23 cellular contexts compared by ENCODE assay signal in the genomic region with DNA sequence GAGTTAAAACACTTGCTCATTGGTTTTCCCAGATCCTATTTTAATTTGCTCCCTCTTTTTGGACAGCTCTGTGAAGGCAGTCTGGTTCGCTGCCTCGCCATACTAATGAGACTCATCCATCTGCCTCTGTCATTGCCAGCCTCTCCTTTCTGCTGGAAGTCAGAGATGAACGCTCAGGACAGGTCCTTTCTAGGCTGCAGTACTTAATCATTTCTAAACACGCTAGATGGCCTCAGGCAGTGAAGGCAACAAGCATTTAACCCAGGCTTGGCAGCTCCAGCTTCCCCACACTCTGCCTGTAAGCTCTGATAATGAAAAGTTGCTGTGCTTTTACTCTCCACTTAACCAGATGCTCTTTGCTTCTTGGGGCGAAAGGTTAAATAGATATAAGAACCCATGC.
A peak's percentile ranks its signal among the peaks of the same experiment; 100 is the strongest.
DNase-seq lines count a peak whose midpoint lies in the region; ATAC-seq and TF ChIP-seq lines count a peak whose summit lies in the region.
"Had no signal": no experiment of that assay in that cellular context is flagged by ENCODE, and none has a peak within 500 bp of the region (broad histone marks: within the 10 kb centered on the region; RNA-seq: fewer than 3 reads in every experiment).

No MANE protein-coding gene starts in this region.

- no peaks in the 10 kb centered on the region for H3K36me3 ChIP-seq in SK-N-SH (replicated peaks in 1 of 2; ENCODE audit: control insufficient read depth in 1 of 2, insufficient read depth in 2 of 2, low read length in 1 of 2)
- H3K36me3 ChIP-seq: colonic mucosa, heart left ventricle, ovary, upper lobe of right lung had no signal

- ATAC-seq in HG03432 (IDR thresholded peaks at IDR 0.05; ENCODE audit: unreplicated experiment) (no peak), GM18868 (IDR thresholded peaks at IDR 0.05; ENCODE audit: unreplicated experiment) (no peak), HG02798 (IDR thresholded peaks at IDR 0.05; ENCODE audit: poor library complexity, unreplicated experiment) (no peak)
- ATAC-seq: activated CD4-positive, CD25-positive, alpha-beta regulatory T cell treated with anti-CD3 and anti-CD28 coated beads, Interleukin-2, amount 50 U/mL, for 24 hours; heart left ventricle; left colon; upper lobe of right lung had no signal

- no peak overlapping the region for H3K9ac ChIP-seq in SK-N-SH
- H3K9ac ChIP-seq: KMS-11 had no signal

- CTCF ChIA-PET in SK-N-SH (lab: Yijun Ruan, JAX), result interaction anchor here (0.6 to 1.4 kb wide), 2 partner anchors 24 to 835 kb away, joined by 3 to 4 read pairs; no protein-coding TSS in a partner anchor

- DNase-seq in NCI-H146 treated with DMSO at 0.1 percent for 48 hours (lab: John Stamatoyannopoulos, UW; ENCODE audit: unreplicated experiment) (peak; percentile 74), SK-N-SH (peak; percentile 62), islet precursor cell (peak; percentile 92), retina (peak; percentile 68)
- DNase-seq: activated CD4-positive, alpha-beta memory T cell treated with anti-CD3 and anti-CD28 coated beads for 36 hours; Caco-2; colonic mucosa; effector memory CD4-positive, alpha-beta T cell; foreskin fibroblast; GDM1; heart left ventricle; left colon; mesendoderm; NCI-H1694; NCI-H748 treated with DMSO at 0.1 percent for 48 hours; ovary; upper lobe of right lung had no signal

- peak in 1 of 2 experiments; percentile 87; a peak in 2 of 4 replicates for TF ChIP-seq EP300 in SK-N-SH (IDR thresholded peaks at IDR 0.05; ENCODE audit: borderline replicate concordance in 1 of 2, low read depth in 1 of 2, low read length in 1 of 2)

- H3K4me2 ChIP-seq in SK-N-SH, result no peak overlapping the region
- H3K4me2 ChIP-seq: KMS-11, smooth muscle cell had no signal

- peak overlapping the region in 1 of 2 experiments; percentile 92; a peak in 2 of 4 replicates for H3K27ac ChIP-seq in SK-N-SH (ENCODE audit: low read depth in 2 of 2, low read length in 1 of 2)
- H3K27ac ChIP-seq: colonic mucosa, heart left ventricle, KMS-11, ovary, upper lobe of right lung had no signal

- no peaks in the 10 kb centered on the region for H3K9me3 ChIP-seq in SK-N-SH
- H3K9me3 ChIP-seq: Caco-2, colonic mucosa, heart left ventricle, ovary, upper lobe of right lung had no signal

- peak; percentile 28 for TF ChIP-seq RAD21 in SK-N-SH (IDR thresholded peaks at IDR 0.05; ENCODE audit: low read length)

- peaks cover 0 to 18% of the 10 kb centered on the region in 2 experiments; a peak in 2 of 4 replicates for H3K4me1 ChIP-seq in SK-N-SH (ENCODE audit: control insufficient read depth in 1 of 2, insufficient read depth in 2 of 2, low read depth in 1 of 2, low read length in 1 of 2)
- H3K4me1 ChIP-seq: Caco-2, colonic mucosa, heart left ventricle, upper lobe of right lung had no signal

- no peak overlapping the region for H3K4me3 ChIP-seq in SK-N-SH (ENCODE audit: low read depth in 2 of 2, low read length in 1 of 2)
- H3K4me3 ChIP-seq: colonic mucosa, heart left ventricle, ovary, smooth muscle cell, upper lobe of right lung had no signal

- no peaks in the 10 kb centered on the region for H3K27me3 ChIP-seq in SK-N-SH (ENCODE audit: insufficient read depth)
- H3K27me3 ChIP-seq: colonic mucosa, heart left ventricle, ovary, upper lobe of right lung had no signal

- no peaks in the 10 kb centered on the region for H3K9me2 ChIP-seq in SK-N-SH

- TF ChIP-seq CTCF in SK-N-SH (IDR thresholded peaks at IDR 0.05), result no peak

- H4K20me1 ChIP-seq in SK-N-SH (ENCODE audit: insufficient read depth), result no peaks in the 10 kb centered on the region

- no peak overlapping the region for H2AFZ ChIP-seq in SK-N-SH (ENCODE audit: low read depth)

- H3F3A ChIP-seq in SK-N-SH (replicated peaks; ENCODE audit: insufficient read depth), result no peaks in the 10 kb centered on the region

- POLR2A ChIA-PET in SK-N-SH (lab: Yijun Ruan, JAX), result interaction anchor here (0.7 kb wide), 1 partner anchor 14 kb away, joined by 3 read pairs; no protein-coding TSS in a partner anchor

- 28% methylated on average over 5 of the region's 5 CpGs for WGBS in SK-N-SH (ENCODE audit: low lambda C conversion rate)

- no peaks in the 10 kb centered on the region for H3K79me2 ChIP-seq in SK-N-SH (ENCODE audit: insufficient read depth)

TF ChIP-seq in SK-N-SH, 30 proteins besides CTCF, POLR2A, EP300 and RAD21 (continues in another document):
- TF ChIP-seq, protein P1, sequence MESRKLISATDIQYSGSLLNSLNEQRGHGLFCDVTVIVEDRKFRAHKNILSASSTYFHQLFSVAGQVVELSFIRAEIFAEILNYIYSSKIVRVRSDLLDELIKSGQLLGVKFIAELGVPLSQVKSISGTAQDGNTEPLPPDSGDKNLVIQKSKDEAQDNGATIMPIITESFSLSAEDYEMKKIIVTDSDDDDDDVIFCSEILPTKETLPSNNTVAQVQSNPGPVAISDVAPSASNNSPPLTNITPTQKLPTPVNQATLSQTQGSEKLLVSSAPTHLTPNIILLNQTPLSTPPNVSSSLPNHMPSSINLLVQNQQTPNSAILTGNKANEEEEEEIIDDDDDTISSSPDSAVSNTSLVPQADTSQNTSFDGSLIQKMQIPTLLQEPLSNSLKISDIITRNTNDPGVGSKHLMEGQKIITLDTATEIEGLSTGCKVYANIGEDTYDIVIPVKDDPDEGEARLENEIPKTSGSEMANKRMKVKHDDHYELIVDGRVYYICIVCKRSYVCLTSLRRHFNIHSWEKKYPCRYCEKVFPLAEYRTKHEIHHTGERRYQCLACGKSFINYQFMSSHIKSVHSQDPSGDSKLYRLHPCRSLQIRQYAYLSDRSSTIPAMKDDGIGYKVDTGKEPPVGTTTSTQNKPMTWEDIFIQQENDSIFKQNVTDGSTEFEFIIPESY (IDR thresholded peaks at IDR 0.05; ENCODE audit: borderline replicate concordance, low read depth), result no peak
- TF ChIP-seq SMC3 (IDR thresholded peaks at IDR 0.05; ENCODE audit: low read depth, low read length) (peak; percentile 20; the same call in 1 of the 2 replicates), TEAD4 (IDR thresholded peaks at IDR 0.05; ENCODE audit: borderline replicate concordance, insufficient read depth) (no peak), JUND (IDR thresholded peaks at IDR 0.05) (no peak), MEF2A (IDR thresholded peaks at IDR 0.05; ENCODE audit: borderline replicate concordance, low read depth) (no peak), MXI1 (IDR thresholded peaks at IDR 0.05; ENCODE audit: low read depth, low read length) (peak; percentile 20; the same call in 1 of the 2 replicates), RCOR1 (IDR thresholded peaks at IDR 0.05; ENCODE audit: low read length) (peak; percentile 90), TAF1 (IDR thresholded peaks at IDR 0.05; ENCODE audit: borderline replicate concordance, low read depth, low read length) (no peak), TCF12 (IDR thresholded peaks at IDR 0.05) (0 out of 2 replicates have a peak, but pooled peaks have one; percentile 7), FOXJ3 (CRISPR knock-in tag; IDR thresholded peaks at IDR 0.05) (peak; percentile 88), NFIC (IDR thresholded peaks at IDR 0.05; ENCODE audit: borderline replicate concordance) (no peak), YY1 (IDR thresholded peaks at IDR 0.05; ENCODE audit: low read depth) (no peak), NRF1 (IDR thresholded peaks at IDR 0.05; ENCODE audit: low read depth, low read length) (no peak), EZH2phosphoT487 (IDR thresholded peaks at IDR 0.05; ENCODE audit: borderline replicate concordance, low read depth) (no peak), CHD2 (IDR thresholded peaks at IDR 0.05; ENCODE audit: low read length, partially characterized antibody) (peak; percentile 61), POLR2AphosphoS5 (IDR thresholded peaks at IDR 0.05; ENCODE audit: low read depth, low read length) (no peak), RFX5 (IDR thresholded peaks at IDR 0.05; ENCODE audit: low read length) (no peak), ELF1 (IDR thresholded peaks at IDR 0.05) (no peak), GATA2 (CRISPR knock-in tag; IDR thresholded peaks at IDR 0.05) (peak; percentile 83)
- TF ChIP-seq, protein P2, sequence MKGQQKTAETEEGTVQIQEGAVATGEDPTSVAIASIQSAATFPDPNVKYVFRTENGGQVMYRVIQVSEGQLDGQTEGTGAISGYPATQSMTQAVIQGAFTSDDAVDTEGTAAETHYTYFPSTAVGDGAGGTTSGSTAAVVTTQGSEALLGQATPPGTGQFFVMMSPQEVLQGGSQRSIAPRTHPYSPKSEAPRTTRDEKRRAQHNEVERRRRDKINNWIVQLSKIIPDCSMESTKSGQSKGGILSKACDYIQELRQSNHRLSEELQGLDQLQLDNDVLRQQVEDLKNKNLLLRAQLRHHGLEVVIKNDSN (IDR thresholded peaks at IDR 0.05; ENCODE audit: borderline replicate concordance, low read depth), result no peak
- TF ChIP-seq, protein P3, sequence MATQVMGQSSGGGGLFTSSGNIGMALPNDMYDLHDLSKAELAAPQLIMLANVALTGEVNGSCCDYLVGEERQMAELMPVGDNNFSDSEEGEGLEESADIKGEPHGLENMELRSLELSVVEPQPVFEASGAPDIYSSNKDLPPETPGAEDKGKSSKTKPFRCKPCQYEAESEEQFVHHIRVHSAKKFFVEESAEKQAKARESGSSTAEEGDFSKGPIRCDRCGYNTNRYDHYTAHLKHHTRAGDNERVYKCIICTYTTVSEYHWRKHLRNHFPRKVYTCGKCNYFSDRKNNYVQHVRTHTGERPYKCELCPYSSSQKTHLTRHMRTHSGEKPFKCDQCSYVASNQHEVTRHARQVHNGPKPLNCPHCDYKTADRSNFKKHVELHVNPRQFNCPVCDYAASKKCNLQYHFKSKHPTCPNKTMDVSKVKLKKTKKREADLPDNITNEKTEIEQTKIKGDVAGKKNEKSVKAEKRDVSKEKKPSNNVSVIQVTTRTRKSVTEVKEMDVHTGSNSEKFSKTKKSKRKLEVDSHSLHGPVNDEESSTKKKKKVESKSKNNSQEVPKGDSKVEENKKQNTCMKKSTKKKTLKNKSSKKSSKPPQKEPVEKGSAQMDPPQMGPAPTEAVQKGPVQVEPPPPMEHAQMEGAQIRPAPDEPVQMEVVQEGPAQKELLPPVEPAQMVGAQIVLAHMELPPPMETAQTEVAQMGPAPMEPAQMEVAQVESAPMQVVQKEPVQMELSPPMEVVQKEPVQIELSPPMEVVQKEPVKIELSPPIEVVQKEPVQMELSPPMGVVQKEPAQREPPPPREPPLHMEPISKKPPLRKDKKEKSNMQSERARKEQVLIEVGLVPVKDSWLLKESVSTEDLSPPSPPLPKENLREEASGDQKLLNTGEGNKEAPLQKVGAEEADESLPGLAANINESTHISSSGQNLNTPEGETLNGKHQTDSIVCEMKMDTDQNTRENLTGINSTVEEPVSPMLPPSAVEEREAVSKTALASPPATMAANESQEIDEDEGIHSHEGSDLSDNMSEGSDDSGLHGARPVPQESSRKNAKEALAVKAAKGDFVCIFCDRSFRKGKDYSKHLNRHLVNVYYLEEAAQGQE (IDR thresholded peaks at IDR 0.05; ENCODE audit: low read depth, low read length), result no peak
